Comparison of ENCODE assay signal across 2 cellular contexts in genomic region chr19:17329768-17330545, GRCh38.
TF ChIP-seq lines count a peak whose summit lies in the region.

No MANE protein-coding gene starts in this region.

TF ChIP-seq in HEK293, 187 proteins besides CTCF, POLR2A, EP300 and RAD21:
- TF ChIP-seq ZNF350 (tag by site-specific recombination; IDR thresholded peaks at IDR 0.05) (no peak), WT1 (tag by site-specific recombination; IDR thresholded peaks at IDR 0.05) (no peak), GLIS2 (tag by site-specific recombination; IDR thresholded peaks at IDR 0.05) (peak; percentile 50; the same call in 1 of the 2 replicates), ZNF341 (tag by site-specific recombination; IDR thresholded peaks at IDR 0.05; ENCODE audit: low read depth) (peak; percentile 84), ZNF426 (tag by site-specific recombination; IDR thresholded peaks at IDR 0.05) (no peak), ZNF221 (tag by site-specific recombination; IDR thresholded peaks at IDR 0.05; ENCODE audit: borderline replicate concordance) (no peak), ZNF830 (tag by site-specific recombination; IDR thresholded peaks at IDR 0.05; ENCODE audit: low read depth) (no peak), ZBTB8A (tag by site-specific recombination; IDR thresholded peaks at IDR 0.05) (peak; percentile 14; the same call in 1 of the 2 replicates), ZNF24 (tag by site-specific recombination; IDR thresholded peaks at IDR 0.05) (no peak), ZSCAN18 (tag by site-specific recombination; IDR thresholded peaks at IDR 0.05) (no peak), GLI4 (tag by site-specific recombination; IDR thresholded peaks at IDR 0.05) (no peak), ZNF571 (tag by site-specific recombination; IDR thresholded peaks at IDR 0.05) (no peak), ZBTB17 (tag by site-specific recombination; IDR thresholded peaks at IDR 0.05) (no peak)
- TF ChIP-seq, protein P1, sequence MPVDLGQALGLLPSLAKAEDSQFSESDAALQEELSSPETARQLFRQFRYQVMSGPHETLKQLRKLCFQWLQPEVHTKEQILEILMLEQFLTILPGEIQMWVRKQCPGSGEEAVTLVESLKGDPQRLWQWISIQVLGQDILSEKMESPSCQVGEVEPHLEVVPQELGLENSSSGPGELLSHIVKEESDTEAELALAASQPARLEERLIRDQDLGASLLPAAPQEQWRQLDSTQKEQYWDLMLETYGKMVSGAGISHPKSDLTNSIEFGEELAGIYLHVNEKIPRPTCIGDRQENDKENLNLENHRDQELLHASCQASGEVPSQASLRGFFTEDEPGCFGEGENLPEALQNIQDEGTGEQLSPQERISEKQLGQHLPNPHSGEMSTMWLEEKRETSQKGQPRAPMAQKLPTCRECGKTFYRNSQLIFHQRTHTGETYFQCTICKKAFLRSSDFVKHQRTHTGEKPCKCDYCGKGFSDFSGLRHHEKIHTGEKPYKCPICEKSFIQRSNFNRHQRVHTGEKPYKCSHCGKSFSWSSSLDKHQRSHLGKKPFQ (tag by site-specific recombination; IDR thresholded peaks at IDR 0.05) = no peak
- TF ChIP-seq, protein P2, sequence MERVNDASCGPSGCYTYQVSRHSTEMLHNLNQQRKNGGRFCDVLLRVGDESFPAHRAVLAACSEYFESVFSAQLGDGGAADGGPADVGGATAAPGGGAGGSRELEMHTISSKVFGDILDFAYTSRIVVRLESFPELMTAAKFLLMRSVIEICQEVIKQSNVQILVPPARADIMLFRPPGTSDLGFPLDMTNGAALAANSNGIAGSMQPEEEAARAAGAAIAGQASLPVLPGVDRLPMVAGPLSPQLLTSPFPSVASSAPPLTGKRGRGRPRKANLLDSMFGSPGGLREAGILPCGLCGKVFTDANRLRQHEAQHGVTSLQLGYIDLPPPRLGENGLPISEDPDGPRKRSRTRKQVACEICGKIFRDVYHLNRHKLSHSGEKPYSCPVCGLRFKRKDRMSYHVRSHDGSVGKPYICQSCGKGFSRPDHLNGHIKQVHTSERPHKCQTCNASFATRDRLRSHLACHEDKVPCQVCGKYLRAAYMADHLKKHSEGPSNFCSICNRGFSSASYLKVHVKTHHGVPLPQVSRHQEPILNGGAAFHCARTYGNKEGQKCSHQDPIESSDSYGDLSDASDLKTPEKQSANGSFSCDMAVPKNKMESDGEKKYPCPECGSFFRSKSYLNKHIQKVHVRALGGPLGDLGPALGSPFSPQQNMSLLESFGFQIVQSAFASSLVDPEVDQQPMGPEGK (tag by site-specific recombination; IDR thresholded peaks at IDR 0.05) = no peak

TF ChIP-seq in H1, 55 proteins besides CTCF, POLR2A, EP300 and RAD21:
- TF ChIP-seq MAFK (IDR thresholded peaks at IDR 0.05; ENCODE audit: low read depth, low read length) = no peak
- no peak for TF ChIP-seq YY1 (IDR thresholded peaks at IDR 0.05; ENCODE audit: low read depth, low read length)
- TF ChIP-seq TAF1 (IDR thresholded peaks at IDR 0.05; ENCODE audit: low read depth, low read length) = no peak
- TF ChIP-seq KDM5A (IDR thresholded peaks at IDR 0.05; ENCODE audit: low read length) = no peak
- TF ChIP-seq RNF2 (IDR thresholded peaks at IDR 0.05; ENCODE audit: borderline replicate concordance, low read depth, low read length, missing control alignments, poor library complexity, severe bottlenecking) = no peak
- TF ChIP-seq CBX8 (IDR thresholded peaks at IDR 0.05; ENCODE audit: borderline replicate concordance, low read depth, low read length) = no peak
- TF ChIP-seq CTBP2 (IDR thresholded peaks at IDR 0.05; ENCODE audit: borderline replicate concordance, insufficient read depth, insufficient read length, low read length) = no peak
